In the genomic region with DNA sequence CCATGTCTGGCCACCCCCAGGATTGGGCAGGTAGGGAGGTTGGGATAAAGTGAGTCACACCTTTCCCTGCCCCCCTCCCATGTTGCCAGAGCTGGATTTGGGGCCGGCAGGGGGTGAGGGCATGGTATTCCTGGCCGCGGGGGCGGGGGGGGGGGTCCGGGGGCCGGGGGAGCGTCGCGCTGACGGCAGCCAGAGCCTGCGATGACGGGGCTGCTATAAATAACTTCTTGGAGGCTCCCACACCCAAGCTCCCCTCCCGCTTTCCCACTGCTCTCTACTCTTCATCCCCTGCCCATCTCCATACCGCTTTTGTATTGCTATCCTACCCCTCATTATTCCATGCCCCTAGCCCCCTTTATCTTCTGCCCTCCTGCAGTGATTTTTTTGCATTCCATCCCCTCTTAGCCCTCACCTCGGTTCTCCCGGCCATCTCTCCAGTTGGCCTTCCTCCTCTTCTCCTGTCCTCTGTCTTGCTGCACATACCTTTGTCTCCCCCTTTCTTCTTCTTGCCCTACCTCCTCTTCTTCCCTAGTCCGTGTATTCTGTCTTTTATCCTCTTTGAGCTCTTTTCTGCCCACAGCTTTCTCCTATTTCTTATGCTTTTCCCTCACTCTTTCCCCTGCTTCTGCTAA, we compare ENCODE assay signal across 16 cellular contexts. TPM values are rescaled to one million over a fixed set of nuclear protein-coding genes. Genes with fewer than 3 reads are reported as not detected.
A peak's percentile ranks its signal among the peaks of the same experiment; 100 is the strongest.
DNase-seq lines count a peak whose midpoint lies in the region; ATAC-seq, FAIRE-seq and TF ChIP-seq lines count a peak whose summit lies in the region.
"Had no signal": no experiment of that assay in that cellular context is flagged by ENCODE, and none has a peak within 500 bp of the region (broad histone marks: within the 10 kb centered on the region; RNA-seq: fewer than 3 reads in every experiment).

No MANE protein-coding gene starts in this region.

- no peak overlapping the region for H3K4me2 ChIP-seq in SK-N-SH
- H3K4me2 ChIP-seq in H1 (ENCODE audit: insufficient read depth in 1 of 2, low read depth in 2 of 2, low read length in 2 of 2): peak overlapping the region; percentile 90 to 91

- peaks cover 13 to 28% of the 10 kb centered on the region in 2 experiments; a peak in 3 of 4 replicates for H3K4me1 ChIP-seq in SK-N-SH (ENCODE audit: control insufficient read depth in 1 of 2, insufficient read depth in 2 of 2, low read depth in 1 of 2, low read length in 1 of 2)
- peaks cover 11 to 28% (median 21%) of the 10 kb centered on the region in 4 experiments for H3K4me1 ChIP-seq in H1 (replicated peaks in 1 of 4; ENCODE audit: control insufficient read depth in 3 of 4, insufficient read depth in 4 of 4, low read length in 3 of 4)
- peaks cover 0 to 43% (median 32%) of the 10 kb centered on the region in 4 donors for H3K4me1 ChIP-seq in tibial artery

- H3K14ac ChIP-seq in H1 (ENCODE audit: insufficient read length): no peak overlapping the region

- intact Hi-C loops in tibial artery (cut with DNase I; ENCODE audit: low total_unique reads): no loop called here

- H4K5ac ChIP-seq in H1 (ENCODE audit: insufficient read length, low read depth, low read length): peak overlapping the region; percentile 11

- H3K4me1 Mint-ChIP-seq in memory B cell: peaks cover 50% of the 10 kb centered on the region

- 77% methylated on average over 8 of the region's 17 CpGs for WGBS in SK-N-SH (ENCODE audit: low lambda C conversion rate)
- 3% methylated on average over 4 of the region's 17 CpGs; no CpG with 5 or more reads in 1 of the 2 experiments for WGBS in H1 (ENCODE audit: extremely low coverage in 1 of 2, insufficient coverage in 1 of 2, insufficient read length in 1 of 2, insufficient replicate concordance in 2 of 2, low coverage in 1 of 2, low lambda C conversion rate in 2 of 2, missing lambda C conversion rate in 1 of 2), 2 experiments

- H2BK20ac ChIP-seq in H1 (ENCODE audit: low read length): peak overlapping the region; percentile 24; the same call in 1 of the 2 replicates

- H3K9me3 ChIP-seq in SK-N-SH (no peaks in the 10 kb centered on the region), H1 (ENCODE audit: insufficient read depth in 2 of 2, low read depth in 1 of 2, low read length in 1 of 2) (no peaks in the 10 kb centered on the region; a peak in 1 of 4 replicates), tibial artery (no peaks in the 10 kb centered on the region)

- no peak overlapping the region for H2BK120ac ChIP-seq in H1 (replicated peaks; ENCODE audit: low read depth, low read length)

- H3F3A ChIP-seq in SK-N-SH (replicated peaks; ENCODE audit: insufficient read depth): peaks cover 8% of the 10 kb centered on the region

- H3K18ac ChIP-seq in H1 (ENCODE audit: extremely low read depth, low read length): peak overlapping the region; percentile 71; the same call in 1 of the 2 replicates

- peaks cover 10% of the 10 kb centered on the region for H3K79me1 ChIP-seq in H1 (ENCODE audit: low read depth, low read length)

- no peaks in the 10 kb centered on the region for H3K9me3 Mint-ChIP-seq in memory B cell
- H3K9me3 Mint-ChIP-seq: immature natural killer cell had no signal

- TF ChIP-seq EP300 in SK-N-SH (IDR thresholded peaks at IDR 0.05; ENCODE audit: borderline replicate concordance in 1 of 2, low read depth in 1 of 2, low read length in 1 of 2) (no peak), H1 (IDR thresholded peaks at IDR 0.05; ENCODE audit: borderline replicate concordance in 1 of 2, low read depth in 2 of 2, low read length in 2 of 2) (no peak)

- ATAC-seq in SK-N-SH treated with all-trans-retinoic acid at 6 μM for 48 hours (no peak), memory B cell (ENCODE audit: low read depth) (no peak), GM19467 (IDR thresholded peaks at IDR 0.05; ENCODE audit: unreplicated experiment) (no peak)

- H2BK12ac ChIP-seq in H1 (ENCODE audit: low read depth, low read length): peak overlapping the region; percentile 99; the same call in 1 of the 2 replicates

- peak overlapping the region; percentile 93 for H2BK5ac ChIP-seq in H1 (ENCODE audit: low read depth, low read length)

- H3K27ac ChIP-seq in SK-N-SH (ENCODE audit: low read depth in 2 of 2, low read length in 1 of 2) (no peak overlapping the region), H1 (ENCODE audit: low read depth, low read length) (peak overlapping the region; percentile 98), tibial artery (peak overlapping the region; percentile 52 to 54)
- H3K27ac ChIP-seq: 22Rv1, VCaP had no signal

- H3K4me3 ChIP-seq in SK-N-SH (ENCODE audit: low read depth in 2 of 2, low read length in 1 of 2) (no peak overlapping the region), H1 (ENCODE audit: extremely low read depth in 1 of 4, insufficient read depth in 2 of 4, low read depth in 3 of 4, low read length in 4 of 4) (peak overlapping the region; percentile 31 to 61 (median 56); a peak in 7 of 8 replicates), tibial artery (no peak overlapping the region)

- no peaks in the 10 kb centered on the region for H3K9me2 ChIP-seq in SK-N-SH

- H3K36me3 Mint-ChIP-seq in memory B cell: peaks cover 24% of the 10 kb centered on the region

- H3K36me3 ChIP-seq in SK-N-SH (replicated peaks in 1 of 2; ENCODE audit: control insufficient read depth in 1 of 2, insufficient read depth in 2 of 2, low read length in 1 of 2) (peaks cover 18 to 25% of the 10 kb centered on the region in 2 experiments), H1 (ENCODE audit: control insufficient read depth in 2 of 4, insufficient read depth in 4 of 4, low read length in 3 of 4) (peaks cover 27 to 37% (median 34%) of the 10 kb centered on the region in 4 experiments), tibial artery (peaks cover 26 to 46% (median 33%) of the 10 kb centered on the region in 3 donors)

- H2BK15ac ChIP-seq in H1 (ENCODE audit: low read length): peak overlapping the region; percentile 76; the same call in 1 of the 2 replicates

- H3K9ac ChIP-seq in SK-N-SH (no peak overlapping the region), H1 (replicated peaks in 1 of 4; ENCODE audit: extremely low read depth in 1 of 4, low read depth in 3 of 4, low read length in 3 of 4) (peak overlapping the region; percentile 2 to 52 (median 36); a peak in 6 of 7 replicates)

- H3K56ac ChIP-seq in H1 (replicated peaks; ENCODE audit: insufficient read length, low read depth, low read length): no peak overlapping the region

- peak overlapping the region; percentile 9 for H3K4ac ChIP-seq in H1 (replicated peaks; ENCODE audit: insufficient read length, low read depth, low read length)

- CTCF ChIA-PET in SK-N-SH (lab: Yijun Ruan, JAX): interaction anchor here (0.9 kb wide), 1 partner anchor 43 kb away, joined by 3 read pairs; no protein-coding TSS in a partner anchor
- CTCF ChIA-PET in H1 (lab: Charles Lee; ENCODE audit: partially characterized antibody): interaction anchor here (0.9 to 1.7 kb wide), 4 partner anchors 8 to 25 kb away, joined by 3 to 6 read pairs (median 3); no protein-coding TSS in a partner anchor

- peak overlapping the region; percentile 39 for H3K4me3 Mint-ChIP-seq in memory B cell

- no peak for FAIRE-seq in H1 (lab: Jason Lieb, UNC)

- peak; percentile 20 for DNase-seq in SK-N-SH
- DNase-seq in H1 (ENCODE audit: low read depth in 1 of 2, low spot score in 2 of 2): no peak
- no peak for DNase-seq in memory B cell (ENCODE audit: low spot score in 2 of 2)
- peak in 1 of 2 donors; percentile 79 for DNase-seq in tibial artery
- no peak for DNase-seq in effector CD4-positive, alpha-beta T cell
- no peak for DNase-seq in KG1 (lab: John Stamatoyannopoulos, UW)
- DNase-seq: activated naive CD4-positive, alpha-beta T cell; DMS79; effector memory CD4-positive, alpha-beta T cell; immature natural killer cell; RPMI8226; stimulated activated CD4-positive, alpha-beta T cell treated with anti-CD3 and anti-CD28 coated beads, Interleukin-4, amount 100 ng/mL, for 4 hours had no signal

- peak overlapping the region; percentile 83 for H4K91ac ChIP-seq in H1 (replicated peaks; ENCODE audit: insufficient read length, low read length)

- TF ChIP-seq RAD21 in SK-N-SH (IDR thresholded peaks at IDR 0.05; ENCODE audit: low read length) (no peak), H1 (IDR thresholded peaks at IDR 0.05 in 1 of 2, conservative IDR thresholded peaks at IDR 0.05 in 1 of 2; ENCODE audit: low read depth in 2 of 2, low read length in 2 of 2) (no peak)

- TF ChIP-seq CTCF in SK-N-SH (IDR thresholded peaks at IDR 0.05): no peak
- no peak for TF ChIP-seq CTCF in H1 (IDR thresholded peaks at IDR 0.05; ENCODE audit: control extremely low read depth in 1 of 3, insufficient read depth in 1 of 3, low read depth in 1 of 3, low read length in 3 of 3)
- TF ChIP-seq CTCF in tibial artery (IDR thresholded peaks at IDR 0.05): no peak

- no peak; a peak in 1 of 3 replicates for TF ChIP-seq POLR2A in H1 (IDR thresholded peaks at IDR 0.05; ENCODE audit: control extremely low read depth in 1 of 2, low read depth in 2 of 2, low read length in 2 of 2)

- no peak overlapping the region for H2AFZ ChIP-seq in SK-N-SH (ENCODE audit: low read depth)
- H2AFZ ChIP-seq in H1 (ENCODE audit: low read length): no peak overlapping the region

- H3K79me2 ChIP-seq in SK-N-SH (ENCODE audit: insufficient read depth) (peaks cover 21% of the 10 kb centered on the region; the same call in 1 of the 2 replicates), H1 (ENCODE audit: control insufficient read depth in 1 of 2, insufficient read depth in 2 of 2, low read length in 2 of 2) (peaks cover 8 to 68% of the 10 kb centered on the region in 2 experiments; a peak in 3 of 4 replicates)

- H3K23ac ChIP-seq in H1 (ENCODE audit: insufficient read length): no peak overlapping the region

- no peak overlapping the region for H4K8ac ChIP-seq in H1 (ENCODE audit: extremely low read depth, insufficient read depth, low read length)

- H3K27me3 ChIP-seq in SK-N-SH (ENCODE audit: insufficient read depth): no peaks in the 10 kb centered on the region
- H3K27me3 ChIP-seq in H1 (replicated peaks in 1 of 4; ENCODE audit: control insufficient read depth in 3 of 4, extremely low read depth in 1 of 4, insufficient read depth in 3 of 4, low read length in 3 of 4): no peaks in the 10 kb centered on the region
- H3K27me3 ChIP-seq in tibial artery: no peaks in the 10 kb centered on the region

- H4K20me1 ChIP-seq in SK-N-SH (ENCODE audit: insufficient read depth) (no peaks in the 10 kb centered on the region; the same call in 1 of the 2 replicates), H1 (replicated peaks in 1 of 2; ENCODE audit: control insufficient read depth in 1 of 2, insufficient read depth in 2 of 2, low read length in 2 of 2) (peaks cover 2 to 14% of the 10 kb centered on the region in 2 experiments)

- peak overlapping the region; percentile 20 for H3K27ac Mint-ChIP-seq in memory B cell

- peak overlapping the region; percentile 66 for H2AK5ac ChIP-seq in H1 (ENCODE audit: low read depth, low read length)

- POLR2A ChIA-PET in SK-N-SH (lab: Yijun Ruan, JAX) (no interaction called here), H1 (lab: Charles Lee; ENCODE audit: partially characterized antibody) (interaction anchor here (0.6 to 14.8 kb wide), 12 partner anchors 7 to 138 kb away, joined by 3 to 381 read pairs (median 6); partner anchors contain the start of genes CUTA, SYNGAP1, ZBTB22 and ZBTB9)

- H3K23me2 ChIP-seq in H1 (ENCODE audit: low read depth, low read length): peaks cover 21% of the 10 kb centered on the region

- no peaks in the 10 kb centered on the region for H3K27me3 Mint-ChIP-seq in memory B cell

RNA-seq across cellular contexts. Expression of gene SYNGAP1, which starts 13.8 kb away (rescaled TPM):
- polyA plus RNA-seq in SK-N-SH (2012; rRNA removed) (5.9 and 8.8 TPM in 2 replicates), H1 (2011; rRNA removed) (31.0 and 66.9 TPM in 2 replicates)
- polyA plus RNA-seq in SK-N-SH (2012; cell fraction: cytosol; rRNA removed): 3.2 and 3.9 TPM in 2 replicates
- 38.1 and 40.3 TPM in 2 replicates for polyA plus RNA-seq in SK-N-SH (2012; cell fraction: nucleus; rRNA removed)
- total RNA-seq in H1 (2021; fragmentation: NEBNext Ultra II Directional; extraction: Animal tissue kit (Norgen Biotek cat#: 25700)): 101 and 109 TPM in 2 replicates
- 35.6 TPM for polyA plus RNA-seq in H1 (2011; cell fraction: cytosol; rRNA removed)
- polyA plus RNA-seq in H1 (2011; cell fraction: nucleus; rRNA removed): 445 TPM
- 130 to 242 TPM (median 155 TPM) in 4 replicates for polyA plus RNA-seq in H1 (2012, experiment 1 of 2)
- polyA plus RNA-seq in H1 (2012, experiment 2 of 2): 34.0 TPM
- 54.0 TPM for polyA plus RNA-seq in H1 (2013, experiment 1 of 2)
- polyA plus RNA-seq in H1 (2013, experiment 2 of 2): 61.4 TPM
- 34.2 and 41.9 TPM in 2 replicates for polyA minus RNA-seq in H1 (2011; rRNA and poly(A)+ RNA removed)
- 25.0 TPM for polyA minus RNA-seq in H1 (2011; cell fraction: cytosol; rRNA and poly(A)+ RNA removed)
- polyA minus RNA-seq in H1 (2011; cell fraction: nucleus; rRNA and poly(A)+ RNA removed): 79.5 TPM

RNA-seq across cellular contexts. Expression of gene CUTA, which starts 15.8 kb away (rescaled TPM):
- polyA plus RNA-seq in SK-N-SH (2012; rRNA removed): 349 and 444 TPM in 2 replicates
- polyA plus RNA-seq in SK-N-SH (2012; cell fraction: cytosol; rRNA removed): 337 and 359 TPM in 2 replicates
- 318 and 652 TPM in 2 replicates for polyA plus RNA-seq in SK-N-SH (2012; cell fraction: nucleus; rRNA removed)
- total RNA-seq in H1 (2021; fragmentation: NEBNext Ultra II Directional; extraction: Animal tissue kit (Norgen Biotek cat#: 25700)): 297 and 315 TPM in 2 replicates
- 460 and 671 TPM in 2 replicates for polyA plus RNA-seq in H1 (2011; rRNA removed)
- 337 TPM for polyA plus RNA-seq in H1 (2011; cell fraction: cytosol; rRNA removed)
- polyA plus RNA-seq in H1 (2011; cell fraction: nucleus; rRNA removed): 468 TPM
- polyA plus RNA-seq in H1 (2012, experiment 1 of 2): 398 to 459 TPM (median 420 TPM) in 4 replicates
- 679 TPM for polyA plus RNA-seq in H1 (2012, experiment 2 of 2)
- polyA plus RNA-seq in H1 (2013, experiment 1 of 2): 486 TPM
- polyA plus RNA-seq in H1 (2013, experiment 2 of 2): 464 TPM
- 124 and 127 TPM in 2 replicates for polyA minus RNA-seq in H1 (2011; rRNA and poly(A)+ RNA removed)
- polyA minus RNA-seq in H1 (2011; cell fraction: cytosol; rRNA and poly(A)+ RNA removed): 103 TPM
- 92.0 TPM for polyA minus RNA-seq in H1 (2011; cell fraction: nucleus; rRNA and poly(A)+ RNA removed)

RNA-seq across cellular contexts. Expression of gene ZBTB9, which starts 20.7 kb away (rescaled TPM):
- polyA plus RNA-seq in SK-N-SH (2012; rRNA removed) (5.7 and 5.9 TPM in 2 replicates), H1 (2011; rRNA removed) (15.1 and 16.9 TPM in 2 replicates)
- polyA plus RNA-seq in SK-N-SH (2012; cell fraction: cytosol; rRNA removed): 4.4 and 5.3 TPM in 2 replicates
- polyA plus RNA-seq in SK-N-SH (2012; cell fraction: nucleus; rRNA removed): 17.4 and 20.9 TPM in 2 replicates
- 20.2 and 25.0 TPM in 2 replicates for total RNA-seq in H1 (2021; fragmentation: NEBNext Ultra II Directional; extraction: Animal tissue kit (Norgen Biotek cat#: 25700))
- polyA plus RNA-seq in H1 (2011; cell fraction: cytosol; rRNA removed): 17.9 TPM
- 54.7 TPM for polyA plus RNA-seq in H1 (2011; cell fraction: nucleus; rRNA removed)
- polyA plus RNA-seq in H1 (2012, experiment 1 of 2): 28.1 to 36.7 TPM (median 31.7 TPM) in 4 replicates
- 23.3 TPM for polyA plus RNA-seq in H1 (2012, experiment 2 of 2)
- 12.5 TPM for polyA plus RNA-seq in H1 (2013, experiment 1 of 2)
- polyA plus RNA-seq in H1 (2013, experiment 2 of 2): 13.7 TPM
- polyA minus RNA-seq in H1 (2011; rRNA and poly(A)+ RNA removed): 24.1 and 24.3 TPM in 2 replicates
- 17.0 TPM for polyA minus RNA-seq in H1 (2011; cell fraction: cytosol; rRNA and poly(A)+ RNA removed)
- 9.4 TPM for polyA minus RNA-seq in H1 (2011; cell fraction: nucleus; rRNA and poly(A)+ RNA removed)

RNA-seq across cellular contexts. Expression of gene PHF1, which starts 22.9 kb away (rescaled TPM):
- 48.7 and 59.0 TPM in 2 replicates for polyA plus RNA-seq in SK-N-SH (2012; rRNA removed)
- 17.7 and 25.5 TPM in 2 replicates for polyA plus RNA-seq in SK-N-SH (2012; cell fraction: cytosol; rRNA removed)
- polyA plus RNA-seq in SK-N-SH (2012; cell fraction: nucleus; rRNA removed): 250 and 323 TPM in 2 replicates
- total RNA-seq in H1 (2021; fragmentation: NEBNext Ultra II Directional; extraction: Animal tissue kit (Norgen Biotek cat#: 25700)): 45.4 and 47.3 TPM in 2 replicates
- polyA plus RNA-seq in H1 (2011; rRNA removed): 78.6 and 109 TPM in 2 replicates
- polyA plus RNA-seq in H1 (2011; cell fraction: cytosol; rRNA removed): 65.5 TPM
- polyA plus RNA-seq in H1 (2011; cell fraction: nucleus; rRNA removed): 507 TPM
- polyA plus RNA-seq in H1 (2012, experiment 1 of 2): 56.3 to 75.9 TPM (median 63.4 TPM) in 4 replicates
- 55.0 TPM for polyA plus RNA-seq in H1 (2012, experiment 2 of 2)
- polyA plus RNA-seq in H1 (2013, experiment 1 of 2): 46.2 TPM
- polyA plus RNA-seq in H1 (2013, experiment 2 of 2): 40.2 TPM
- polyA minus RNA-seq in H1 (2011; rRNA and poly(A)+ RNA removed): 17.8 and 27.1 TPM in 2 replicates
- 11.4 TPM for polyA minus RNA-seq in H1 (2011; cell fraction: cytosol; rRNA and poly(A)+ RNA removed)
- 27.5 TPM for polyA minus RNA-seq in H1 (2011; cell fraction: nucleus; rRNA and poly(A)+ RNA removed)

RNA-seq across cellular contexts. Expression of gene KIFC1, which starts 42.1 kb away (rescaled TPM):
- polyA plus RNA-seq in SK-N-SH (2012; rRNA removed) (29.6 and 35.9 TPM in 2 replicates), H1 (2011; rRNA removed) (46.6 and 60.9 TPM in 2 replicates)
- 13.6 and 23.2 TPM in 2 replicates for polyA plus RNA-seq in SK-N-SH (2012; cell fraction: cytosol; rRNA removed)
- 40.0 and 48.8 TPM in 2 replicates for polyA plus RNA-seq in SK-N-SH (2012; cell fraction: nucleus; rRNA removed)
- 64.3 and 69.3 TPM in 2 replicates for total RNA-seq in H1 (2021; fragmentation: NEBNext Ultra II Directional; extraction: Animal tissue kit (Norgen Biotek cat#: 25700))
- 68.7 TPM for polyA plus RNA-seq in H1 (2011; cell fraction: cytosol; rRNA removed)
- 85.7 TPM for polyA plus RNA-seq in H1 (2011; cell fraction: nucleus; rRNA removed)
- 57.7 to 66.0 TPM (median 62.9 TPM) in 4 replicates for polyA plus RNA-seq in H1 (2012, experiment 1 of 2)
- polyA plus RNA-seq in H1 (2012, experiment 2 of 2): 42.3 TPM
- polyA plus RNA-seq in H1 (2013, experiment 1 of 2): 45.5 TPM
- 44.5 TPM for polyA plus RNA-seq in H1 (2013, experiment 2 of 2)
- polyA minus RNA-seq in H1 (2011; rRNA and poly(A)+ RNA removed): 47.9 and 58.8 TPM in 2 replicates
- polyA minus RNA-seq in H1 (2011; cell fraction: cytosol; rRNA and poly(A)+ RNA removed): 40.5 TPM
- 41.0 TPM for polyA minus RNA-seq in H1 (2011; cell fraction: nucleus; rRNA and poly(A)+ RNA removed)

Comparison
In these comparisons a context has a peak if more than half of its experiments do, and no peak if none do; other contexts are left out.
1. H3K27ac ChIP-seq: peak in H1 (single experiment) and tibial artery (2 of 2); none in SK-N-SH (0 of 2).
2. H3K4me3 ChIP-seq: peak in H1 (4 of 4); none in SK-N-SH (0 of 2) and tibial artery (0 of 2).
3. Of the 17 proteins assayed by ChIP-seq in both H1 and SK-N-SH: peak only in H1: JUND, MAX, POLR2AphosphoS5 and TEAD4; only in SK-N-SH: none; in both: none; in neither: 13.